In genomic region chr4:6474053-6474568, GRCh38 we compare ENCODE assay signal across 10 cellular contexts. TPM values are rescaled to one million over a fixed set of nuclear protein-coding genes. Genes with fewer than 3 reads are reported as not detected.
DNase-seq lines count a peak whose midpoint lies in the region; ATAC-seq, FAIRE-seq and TF ChIP-seq lines count a peak whose summit lies in the region.
"Had no signal": no experiment of that assay in that cellular context is flagged by ENCODE, and none has a peak within 500 bp of the region (broad histone marks: within the 10 kb centered on the region; RNA-seq: fewer than 3 reads in every experiment).

No MANE protein-coding gene starts in this region.

- H3K36me3 ChIP-seq in left ventricle myocardium inferior, result no peaks in the 10 kb centered on the region

- ATAC-seq in left ventricle myocardium superior (no peak), GM21723 (IDR thresholded peaks at IDR 0.05; ENCODE audit: unreplicated experiment) (no peak)

- DNase-seq in left ventricle myocardium inferior, result no peak
- no peak for DNase-seq in left ventricle myocardium superior
- DNase-seq in OCI-M1 (lab: John Stamatoyannopoulos, UW), result peak; percentile 1
- no peak for DNase-seq in fibroblast of the aortic adventitia (ENCODE audit: low read depth)
- DNase-seq in urothelium cell line (ENCODE audit: low spot score), result peak; percentile 12
- DNase-seq in NCI-H2107 treated with DMSO at 0.1 percent for 48 hours (lab: John Stamatoyannopoulos, UW; ENCODE audit: unreplicated experiment), result no peak
- no peak for DNase-seq in T-helper 2 cell
- DNase-seq: activated T-cell treated with anti-CD3 and anti-CD28 coated beads, Interleukin-2, amount 50 U/mL, for 24 hours; NCI-H1105 treated with DMSO at 0.1 percent for 48 hours had no signal

- no peaks in the 10 kb centered on the region for H3K9me3 ChIP-seq in left ventricle myocardium inferior (replicated peaks)

- no peak overlapping the region for H3K27ac ChIP-seq in left ventricle myocardium inferior (replicated peaks)

- peaks cover 88% of the 10 kb centered on the region for H3K27me3 ChIP-seq in left ventricle myocardium inferior (ENCODE audit: low read depth)

- peaks cover 19% of the 10 kb centered on the region for H3K4me1 ChIP-seq in left ventricle myocardium inferior

- FAIRE-seq in urothelium cell line (lab: Jason Lieb, UNC), result no peak

- intact Hi-C loops in left ventricle myocardium inferior (cut with micrococcal nuclease) (no loop called here), left ventricle myocardium superior (cut with micrococcal nuclease) (no loop called here)

- no peak overlapping the region for H3K4me3 ChIP-seq in left ventricle myocardium inferior
- no peak overlapping the region for H3K4me3 ChIP-seq in fibroblast of the aortic adventitia (ENCODE audit: low read depth, low read length)

- peak; percentile 22 for TF ChIP-seq CTCF in left ventricle myocardium inferior (IDR thresholded peaks at IDR 0.05; ENCODE audit: borderline replicate concordance)
- peak; percentile 20 for TF ChIP-seq CTCF in fibroblast of the aortic adventitia (IDR thresholded peaks at IDR 0.05; ENCODE audit: insufficient read depth, low read length)

RNA-seq across cellular contexts. Expression of gene PPP2R2C, which starts 1.7 kb away (rescaled TPM):
- 9.7 TPM for total RNA-seq in left ventricle myocardium inferior
- total RNA-seq in left ventricle myocardium superior, result 8.6 TPM
- total RNA-seq in fibroblast of the aortic adventitia (ENCODE audit: low replicate concordance), result 0.49 TPM in 1 of 2 replicates, not detected in the other

Comparison
In these comparisons a context has a peak if more than half of its experiments do, and no peak if none do; other contexts are left out.
1. DNase-seq: peak in OCI-M1 (single experiment) and urothelium cell line (single experiment); none in left ventricle myocardium inferior (single experiment), left ventricle myocardium superior (single experiment), fibroblast of the aortic adventitia (single experiment), NCI-H2107 treated with DMSO at 0.1 percent for 48 hours (single experiment) and T-helper 2 cell (0 of 5).